17 cellular contexts compared by ENCODE assay signal in genomic region chr5:10324519-10325370, GRCh38. TPM values are rescaled to one million over a fixed set of nuclear protein-coding genes. Genes with fewer than 3 reads are reported as not detected.
DNase-seq lines count a peak whose midpoint lies in the region; ATAC-seq, FAIRE-seq and TF ChIP-seq lines count a peak whose summit lies in the region.
"Had no signal": no experiment of that assay in that cellular context is flagged by ENCODE, and none has a peak within 500 bp of the region (broad histone marks: within the 10 kb centered on the region; RNA-seq: fewer than 3 reads in every experiment).

No MANE protein-coding gene starts in this region.

- peaks cover 0 to 22% (median 4%) of the 10 kb centered on the region in 4 donors for H3K4me1 ChIP-seq in right lobe of liver
- peaks cover 30% of the 10 kb centered on the region for H3K4me1 ChIP-seq in HepG2 (ENCODE audit: insufficient read depth, low read length)
- peaks cover 0 to 26% (median 9%) of the 10 kb centered on the region in 12 donors for H3K4me1 ChIP-seq in heart left ventricle

- H3K27ac Mint-ChIP-seq in naive thymus-derived CD8-positive, alpha-beta T cell, result no peak overlapping the region
- H3K27ac Mint-ChIP-seq: progenitor cell of endocrine pancreas had no signal

- ATAC-seq in right lobe of liver, result peak in 3 of 4 donors; percentile 27 to 77 (median 38)
- ATAC-seq in HepG2, result no peak
- ATAC-seq in heart left ventricle, result peak; percentile 61 to 78 (median 69)
- ATAC-seq in naive thymus-derived CD8-positive, alpha-beta T cell, result no peak
- no peak for ATAC-seq in HG02885 (IDR thresholded peaks at IDR 0.05; ENCODE audit: poor library complexity, unreplicated experiment)
- ATAC-seq: left lung had no signal

- DNase-seq in right lobe of liver (no peak), HepG2 (ENCODE audit: low spot score) (no peak), SKM-1 (lab: John Stamatoyannopoulos, UW; ENCODE audit: unreplicated experiment) (peak; percentile 63), heart left ventricle (no peak), COR-L47 (lab: John Stamatoyannopoulos, UW) (no peak)
- no peak for DNase-seq in naive thymus-derived CD8-positive, alpha-beta T cell
- no peak for DNase-seq in stimulated activated naive CD4-positive, alpha-beta T cell treated with Interleukin-2 at 50 U/mL for 16 hours (lab: John Stamatoyannopoulos, UW)
- DNase-seq: activated CD4-positive, CD25-positive, alpha-beta regulatory T cell; activated naive CD4-positive, alpha-beta T cell treated with anti-CD3 and anti-CD28 coated beads, Interleukin-2, amount 50 U/mL, for 16 hours; AML-193; brain microvascular endothelial cell; Calu3; effector CD4-positive, alpha-beta T cell; left lung; SW 1271 had no signal

- no peaks in the 10 kb centered on the region for H3K4me1 Mint-ChIP-seq in naive thymus-derived CD8-positive, alpha-beta T cell

- H3K27me3 ChIP-seq in right lobe of liver (no peaks in the 10 kb centered on the region), HepG2 (ENCODE audit: control insufficient read depth in 1 of 2, insufficient read depth in 2 of 2, low read length in 2 of 2) (peaks cover 0 to 4% of the 10 kb centered on the region in 2 experiments; a peak in 1 of 5 replicates), heart left ventricle (no peaks in the 10 kb centered on the region)
- H3K27me3 ChIP-seq: brain microvascular endothelial cell, left lung had no signal

- no peak overlapping the region for H3K9ac ChIP-seq in HepG2 (ENCODE audit: insufficient read depth, low read depth, low read length)

- H3K4me3 Mint-ChIP-seq in naive thymus-derived CD8-positive, alpha-beta T cell, result no peak overlapping the region

- TF ChIP-seq CTCF in right lobe of liver (IDR thresholded peaks at IDR 0.05) (no peak), HepG2 (CRISPR knock-in tag; IDR thresholded peaks at IDR 0.05) (no peak), heart left ventricle (IDR thresholded peaks at IDR 0.05) (no peak)

- peaks cover 0 to 2% (median 0%) of the 10 kb centered on the region in 5 donors for H3K27me3 Mint-ChIP-seq in naive thymus-derived CD8-positive, alpha-beta T cell

- TF ChIP-seq POLR2A in right lobe of liver (IDR thresholded peaks at IDR 0.05) (no peak), HepG2 (IDR thresholded peaks at IDR 0.05; ENCODE audit: insufficient read depth in 1 of 2, low read depth in 2 of 2, low read length in 2 of 2) (no peak), heart left ventricle (IDR thresholded peaks at IDR 0.05) (no peak)

- H2AFZ ChIP-seq in HepG2 (ENCODE audit: low read length), result no peak overlapping the region

- intact Hi-C loops in right lobe of liver (cut with DNase I), result no loop called here
- intact Hi-C loops in HepG2 (cut with micrococcal nuclease; ENCODE audit: unreplicated experiment), result no loop called here
- intact Hi-C loops in heart left ventricle (cut with DNase I), result no loop called here

- H3K9me3 Mint-ChIP-seq in naive thymus-derived CD8-positive, alpha-beta T cell, result no peaks in the 10 kb centered on the region

- H3K4me3 ChIP-seq in right lobe of liver (no peak overlapping the region), HepG2 (replicated peaks in 1 of 3; ENCODE audit: insufficient read depth in 1 of 3, low read depth in 2 of 3, low read length in 3 of 3) (no peak overlapping the region), heart left ventricle (no peak overlapping the region)
- H3K4me3 ChIP-seq: left lung had no signal

- H3K9me3 ChIP-seq in right lobe of liver, result no peaks in the 10 kb centered on the region
- no peaks in the 10 kb centered on the region for H3K9me3 ChIP-seq in HepG2 (ENCODE audit: low read length)
- H3K9me3 ChIP-seq in heart left ventricle, result no peaks in the 10 kb centered on the region
- H3K9me3 ChIP-seq: left lung had no signal

- H3K4me2 ChIP-seq in HepG2 (ENCODE audit: low read depth, low read length), result no peak overlapping the region

- H3K27ac ChIP-seq in right lobe of liver (no peak overlapping the region), HepG2 (ENCODE audit: extremely low read length, insufficient read depth, low read length) (no peak overlapping the region), heart left ventricle (peak overlapping the region in 9 of 12 donors; percentile 24 to 88 (median 70))
- H3K27ac ChIP-seq: brain microvascular endothelial cell, left lung had no signal

- no peaks in the 10 kb centered on the region for H3K79me2 ChIP-seq in HepG2 (ENCODE audit: insufficient read depth, low read length)

- in situ Hi-C loops in HepG2 (cut with HindIII; ENCODE audit: extremely low pct_ligation_motif_present, low pct_unique_long_range_greater_than_20kb), result no loop called here

- no peak for FAIRE-seq in HepG2 (lab: Jason Lieb, UNC)

- 81% methylated on average over 6 of the region's 6 CpGs for WGBS in right lobe of liver (ENCODE audit: insufficient coverage, low coverage, low lambda C conversion rate, missing lambda C conversion rate)
- 48% methylated on average over 6 of the region's 6 CpGs for WGBS in HepG2 (ENCODE audit: low lambda C conversion rate)
- 66 to 78% (median 71%) methylated on average over 6 of the region's 6 CpGs for WGBS in heart left ventricle, 4 donors

- POLR2A ChIA-PET in HepG2 (lab: Yijun Ruan, JAX), result interaction anchor here (1.8 kb wide), 1 partner anchor 29 kb away, joined by 14 read pairs; the partner anchor contains the start of gene MARCHF6
- POLR2A ChIA-PET in naive thymus-derived CD8-positive, alpha-beta T cell (lab: Charles Lee), result no interaction called here

- CTCF ChIA-PET in HepG2 (lab: Yijun Ruan, JAX; ENCODE audit: low intra/inter-chr PET ratio, low total read pairs), result no interaction called here

- H3K36me3 Mint-ChIP-seq in naive thymus-derived CD8-positive, alpha-beta T cell, result no peaks in the 10 kb centered on the region

- no peak for TF ChIP-seq RAD21 in HepG2 (CRISPR knock-in tag; IDR thresholded peaks at IDR 0.05)

- TF ChIP-seq EP300 in HepG2 (IDR thresholded peaks at IDR 0.05; ENCODE audit: low read depth in 2 of 2, low read length in 2 of 2) (no peak), HepG2 (CRISPR knock-in tag; IDR thresholded peaks at IDR 0.05; ENCODE audit: borderline replicate concordance) (no peak)

- no TSS peak for BruUV-seq in HepG2 (replicated peaks; lab: Mats Ljungman, UMichigan)

- H3K36me3 ChIP-seq in right lobe of liver, result no peaks in the 10 kb centered on the region
- no peaks in the 10 kb centered on the region for H3K36me3 ChIP-seq in HepG2 (replicated peaks in 1 of 2; ENCODE audit: control insufficient read depth in 1 of 2, insufficient read depth in 2 of 2, low read length in 2 of 2)
- H3K36me3 ChIP-seq in heart left ventricle, result no peaks in the 10 kb centered on the region
- H3K36me3 ChIP-seq: brain microvascular endothelial cell, left lung had no signal

- H4K20me1 ChIP-seq in HepG2 (ENCODE audit: insufficient read depth, low read length), result no peaks in the 10 kb centered on the region

RNA-seq across cellular contexts. Expression of gene CMBL, which starts 17.0 kb away (rescaled TPM):
- total RNA-seq in right lobe of liver (100 to 1,000 TPM in 3 of 6 experiments, 10 to 100 TPM in 3; 29.4 to 206 (median 97.7) TPM), HepG2 (2016; rRNA removed; fragmentation: Illumina TruSeq; extraction: Trizol) (11.5 and 19.6 TPM in 2 replicates), heart left ventricle (10 to 100 TPM; 12.4 to 53.5 (median 29.0) TPM)
- 5.2 TPM in 2 replicates for total RNA-seq in HepG2 (2016; cell fraction: cytosol; rRNA removed; fragmentation: Illumina TruSeq; extraction: Trizol; ENCODE audit: low read depth)
- total RNA-seq in HepG2 (2016; cell fraction: insoluble cytoplasmic fraction; rRNA removed; fragmentation: Illumina TruSeq; extraction: Trizol), result 10.8 and 20.2 TPM in 2 replicates
- 16.6 and 16.8 TPM in 2 replicates for total RNA-seq in HepG2 (2016; cell fraction: membrane; rRNA removed; fragmentation: Illumina TruSeq; extraction: Trizol)
- total RNA-seq in HepG2 (2016; cell fraction: nucleus; rRNA removed; fragmentation: Illumina TruSeq; extraction: Trizol), result 6.0 and 7.0 TPM in 2 replicates
- polyA plus RNA-seq in HepG2 (2011; rRNA removed) (12.7 and 17.0 TPM in 2 replicates), heart left ventricle (10 to 100 TPM; 20.8 to 32.5 TPM)
- polyA plus RNA-seq in HepG2 (2011; cell fraction: cytosol; rRNA removed), result 17.0 and 27.6 TPM in 2 replicates
- polyA plus RNA-seq in HepG2 (2011; cell fraction: nucleus; rRNA removed), result 4.1 and 7.8 TPM in 2 replicates
- 16.9 and 18.5 TPM in 2 replicates for polyA plus RNA-seq in HepG2 (2012)
- 9.6 and 10.7 TPM in 2 replicates for polyA plus RNA-seq in HepG2 (2016; cell fraction: cytosol; fragmentation: Illumina TruSeq; extraction: Trizol; ENCODE audit: low read depth)
- polyA plus RNA-seq in HepG2 (2016; cell fraction: insoluble cytoplasmic fraction; fragmentation: Illumina TruSeq; extraction: Trizol; ENCODE audit: low read depth), result 42.7 and 43.4 TPM in 2 replicates
- 22.0 and 22.7 TPM in 2 replicates for polyA plus RNA-seq in HepG2 (2016; cell fraction: membrane; fragmentation: Illumina TruSeq; extraction: Trizol; ENCODE audit: low read depth)
- 16.1 and 16.6 TPM in 2 replicates for polyA plus RNA-seq in HepG2 (2016; cell fraction: nucleus; fragmentation: Illumina TruSeq; extraction: Trizol; ENCODE audit: insufficient read depth, low read depth)
- polyA minus RNA-seq in HepG2 (2011; rRNA and poly(A)+ RNA removed; ENCODE audit: low replicate concordance), result 30.1 and 125 TPM in 2 replicates
- 17.9 and 19.5 TPM in 2 replicates for polyA minus RNA-seq in HepG2 (2011; cell fraction: cytosol; rRNA and poly(A)+ RNA removed)
- polyA minus RNA-seq in HepG2 (2011; cell fraction: nucleus; rRNA and poly(A)+ RNA removed), result 4.9 and 8.1 TPM in 2 replicates
- under 1 TPM; 0.36 to 0.69 TPM for total RNA-seq in naive thymus-derived CD8-positive, alpha-beta T cell
- polyA plus RNA-seq in naive thymus-derived CD8-positive, alpha-beta T cell, result under 1 TPM; 0.35 to 0.65 (median 0.51) TPM

RNA-seq across cellular contexts. Expression of gene MARCHF6, which starts 28.8 kb away (rescaled TPM):
- total RNA-seq in right lobe of liver, result 100 to 1,000 TPM in 1 of 6 experiments, 10 to 100 TPM in 5; 44.9 to 106 (median 68.6) TPM
- total RNA-seq in HepG2 (2016; rRNA removed; fragmentation: Illumina TruSeq; extraction: Trizol), result 39.5 and 48.6 TPM in 2 replicates
- 21.2 and 25.8 TPM in 2 replicates for total RNA-seq in HepG2 (2016; cell fraction: cytosol; rRNA removed; fragmentation: Illumina TruSeq; extraction: Trizol; ENCODE audit: low read depth)
- total RNA-seq in HepG2 (2016; cell fraction: insoluble cytoplasmic fraction; rRNA removed; fragmentation: Illumina TruSeq; extraction: Trizol), result 34.4 and 49.1 TPM in 2 replicates
- 11.9 and 12.7 TPM in 2 replicates for total RNA-seq in HepG2 (2016; cell fraction: membrane; rRNA removed; fragmentation: Illumina TruSeq; extraction: Trizol)
- 71.7 and 86.1 TPM in 2 replicates for total RNA-seq in HepG2 (2016; cell fraction: nucleus; rRNA removed; fragmentation: Illumina TruSeq; extraction: Trizol)
- 107 and 115 TPM in 2 replicates for polyA plus RNA-seq in HepG2 (2011; rRNA removed)
- 45.5 and 75.4 TPM in 2 replicates for polyA plus RNA-seq in HepG2 (2011; cell fraction: cytosol; rRNA removed)
- polyA plus RNA-seq in HepG2 (2011; cell fraction: nucleus; rRNA removed), result 244 and 247 TPM in 2 replicates
- 67.4 and 121 TPM in 2 replicates for polyA plus RNA-seq in HepG2 (2012)
- 1.8 and 2.0 TPM in 2 replicates for polyA plus RNA-seq in HepG2 (2016; cell fraction: cytosol; fragmentation: Illumina TruSeq; extraction: Trizol; ENCODE audit: low read depth)
- 21.2 and 23.1 TPM in 2 replicates for polyA plus RNA-seq in HepG2 (2016; cell fraction: insoluble cytoplasmic fraction; fragmentation: Illumina TruSeq; extraction: Trizol; ENCODE audit: low read depth)
- 3.2 and 3.8 TPM in 2 replicates for polyA plus RNA-seq in HepG2 (2016; cell fraction: membrane; fragmentation: Illumina TruSeq; extraction: Trizol; ENCODE audit: low read depth)
- polyA plus RNA-seq in HepG2 (2016; cell fraction: nucleus; fragmentation: Illumina TruSeq; extraction: Trizol; ENCODE audit: insufficient read depth, low read depth), result 120 and 121 TPM in 2 replicates
- 309 and 698 TPM in 2 replicates for polyA minus RNA-seq in HepG2 (2011; rRNA and poly(A)+ RNA removed; ENCODE audit: low replicate concordance)
- polyA minus RNA-seq in HepG2 (2011; cell fraction: cytosol; rRNA and poly(A)+ RNA removed), result 78.7 and 104 TPM in 2 replicates
- polyA minus RNA-seq in HepG2 (2011; cell fraction: nucleus; rRNA and poly(A)+ RNA removed), result 179 and 204 TPM in 2 replicates
- total RNA-seq in heart left ventricle, result 100 to 1,000 TPM; 108 to 192 (median 161) TPM
- 10 to 100 TPM; 39.3 to 91.6 TPM for polyA plus RNA-seq in heart left ventricle
- total RNA-seq in naive thymus-derived CD8-positive, alpha-beta T cell, result 100 to 1,000 TPM; 197 to 198 TPM
- polyA plus RNA-seq in naive thymus-derived CD8-positive, alpha-beta T cell, result 10 to 100 TPM; 31.5 to 44.0 (median 38.0) TPM

Comparison
In these comparisons a context has a peak if more than half of its experiments do, and no peak if none do; other contexts are left out.
1. ATAC-seq: peak in right lobe of liver (3 of 4) and heart left ventricle (4 of 4); none in HepG2 (single experiment), naive thymus-derived CD8-positive, alpha-beta T cell (0 of 2) and HG02885 (single experiment).
2. H3K27ac ChIP-seq: peak in heart left ventricle (9 of 12); none in right lobe of liver (0 of 3) and HepG2 (single experiment).